ENCODE assay signal across 29 cellular contexts in the genomic region with DNA sequence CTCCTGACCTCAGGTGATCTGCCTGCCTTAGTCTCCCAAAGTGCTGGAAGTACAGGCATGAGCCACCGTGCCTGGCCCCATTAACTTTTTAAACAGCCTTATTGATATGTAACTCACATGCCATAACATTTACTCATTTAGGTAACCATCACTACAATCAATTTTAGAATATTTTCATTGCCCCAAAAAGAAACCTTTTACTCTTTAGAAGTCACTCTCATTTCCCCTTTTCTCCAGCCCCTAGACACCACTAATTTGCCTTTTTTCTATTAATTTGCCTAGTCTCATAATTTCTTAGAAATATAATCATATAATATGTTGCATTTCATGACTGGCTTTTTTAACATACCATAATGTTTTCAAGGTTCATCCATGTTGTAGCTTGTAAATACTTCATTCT. TPM values are rescaled to one million over a fixed set of nuclear protein-coding genes. Genes with fewer than 3 reads are reported as not detected.
"Had no signal": no experiment of that assay in that cellular context is flagged by ENCODE, and none has a peak within 500 bp of the region (broad histone marks: within the 10 kb centered on the region; RNA-seq: fewer than 3 reads in every experiment).

No MANE protein-coding gene starts in this region.

- H3K79me2 ChIP-seq: hepatocyte had no signal

- FAIRE-seq: astrocyte, colon, endothelial cell of umbilical vein had no signal

- H2AFZ ChIP-seq: hepatocyte, neural progenitor cell had no signal

- H3K9ac ChIP-seq: neural progenitor cell had no signal

- H3K4me3 ChIP-seq: hepatocyte, left lung, lung, neural progenitor cell, right lobe of liver, skin epidermis, tibial artery had no signal

- ATAC-seq: esophagus mucosa; left lung; naive thymus-derived CD8-positive, alpha-beta T cell; right lobe of liver; stimulated activated effector memory CD8-positive, alpha-beta T cell treated with anti-CD3 and anti-CD28 coated beads, Interleukin-12 subunit alpha, Interleukin-12 subunit beta, amount 100 ng/mL, for 72 hours; stimulated activated naive CD8-positive, alpha-beta T cell treated with anti-CD3 and anti-CD28 coated beads, Interleukin-15, amount 100 ng/mL, for 72 hours had no signal

- H3K4me2 ChIP-seq: hepatocyte, neural progenitor cell had no signal

- DNase-seq: activated CD4-positive, alpha-beta memory T cell treated with anti-CD3 and anti-CD28 coated beads for 36 hours; activated CD4-positive, alpha-beta T cell treated with anti-CD3 and anti-CD28 coated beads for 4 hours; activated CD4-positive, CD25-positive, alpha-beta regulatory T cell; activated naive CD4-positive, alpha-beta T cell treated with Interleukin-2 at 50 U/mL for 16 hours; activated naive CD8-positive, alpha-beta T cell treated with anti-CD3 and anti-CD28 coated beads for 36 hours; activated T-cell treated with anti-CD3 and anti-CD28 coated beads, Interleukin-2, amount 50 U/mL, for 48 hours; central memory CD4-positive, alpha-beta T cell; effector memory CD4-positive, alpha-beta T cell; foreskin melanocyte; glutamatergic neuron; immature natural killer cell; left lung; naive thymus-derived CD8-positive, alpha-beta T cell; posterior cingulate gyrus; right lobe of liver; stimulated activated CD4-positive, alpha-beta T cell treated with anti-CD3 and anti-CD28 coated beads, Interleukin-1b, Interleukin-23, amount 100 ng/mL, for 48 hours; stimulated activated naive CD8-positive, alpha-beta T cell treated with anti-CD3 and anti-CD28 coated beads, Interleukin-15, amount 100 ng/mL, for 72 hours; tibial artery had no signal

- H3K36me3 ChIP-seq: left lung, neural progenitor cell, right lobe of liver, tibial artery had no signal

- H3K27me3 ChIP-seq: hepatocyte, left lung, neural progenitor cell, right lobe of liver, tibial artery had no signal

- H3K27ac ChIP-seq: hepatocyte, left lung, neural progenitor cell, right lobe of liver, skin epidermis, tibial artery had no signal

- H3K4me1 ChIP-seq: left lung, neural progenitor cell, right lobe of liver, tibial artery had no signal

RNA-seq across cellular contexts. Expression of a gene that starts 57.2 kb away (rescaled TPM):
- total RNA-seq: activated CD4-positive, alpha-beta memory T cell treated with anti-CD3 and anti-CD28 coated beads for 36 hours; activated naive CD8-positive, alpha-beta T cell treated with anti-CD3 and anti-CD28 coated beads for 36 hours; astrocyte; dermis microvascular lymphatic vessel endothelial cell; endothelial cell of umbilical vein; kidney epithelial cell; naive thymus-derived CD8-positive, alpha-beta T cell; right lobe of liver had no signal
- polyA plus RNA-seq: endothelial cell of umbilical vein had no signal
